Comparison of ENCODE assay signal across 17 cellular contexts in genomic region chr22:29143848-29144785, GRCh38.
DNase-seq lines count a peak whose midpoint lies in the region; ATAC-seq and TF ChIP-seq lines count a peak whose summit lies in the region.
"Had no signal": no experiment of that assay in that cellular context is flagged by ENCODE, and none has a peak within 500 bp of the region (broad histone marks: within the 10 kb centered on the region; RNA-seq: fewer than 3 reads in every experiment).

No MANE protein-coding gene starts in this region.

- peak; percentile 50 for DNase-seq in activated CD8-positive, alpha-beta memory T cell treated with anti-CD3 and anti-CD28 coated beads for 24 hours
- no peak for DNase-seq in activated CD8-positive, alpha-beta memory T cell treated with anti-CD3 and anti-CD28 coated beads, Interleukin-2, amount 50 U/mL, for 4 hours
- DNase-seq in NCI-H2171 treated with DMSO at 0.1 percent for 48 hours (lab: John Stamatoyannopoulos, UW) (peak; percentile 86), caudate nucleus (lab: John Stamatoyannopoulos, UW) (peak in 2 of 61 donors; percentile 22 to 46), testis (peak; percentile 13), SKM-1 (lab: John Stamatoyannopoulos, UW; ENCODE audit: unreplicated experiment) (no peak)
- DNase-seq: activated CD4-positive, alpha-beta T cell treated with anti-CD3 and anti-CD28 coated beads, Interleukin-2, amount 50 U/mL, for 4 hours; activated naive CD4-positive, alpha-beta T cell; brain microvascular endothelial cell; NCI-H187 treated with DMSO at 0.1 percent for 48 hours; transverse colon had no signal

- H3K27ac ChIP-seq in caudate nucleus (ENCODE audit: low read depth, low read length), result peak overlapping the region; percentile 47
- peak overlapping the region; percentile 30 to 79 for H3K27ac ChIP-seq in testis
- H3K27ac ChIP-seq: brain microvascular endothelial cell, gastroesophageal sphincter, pancreas, transverse colon had no signal

- intact Hi-C loops in testis (cut with DNase I; ENCODE audit: low total_unique reads), result no loop called here

- H3K36me3 ChIP-seq in testis (ENCODE audit: low read depth, missing control alignments), result no peaks in the 10 kb centered on the region
- H3K36me3 ChIP-seq: brain microvascular endothelial cell, pancreas, transverse colon had no signal

- H3K27me3 ChIP-seq in testis, result no peaks in the 10 kb centered on the region
- H3K27me3 ChIP-seq: brain microvascular endothelial cell, gastroesophageal sphincter, pancreas, transverse colon had no signal

- no peak for TF ChIP-seq POLR2A in testis (IDR thresholded peaks at IDR 0.05)

- TF ChIP-seq CTCF in testis (IDR thresholded peaks at IDR 0.05), result no peak

- ATAC-seq in GM21576 (IDR thresholded peaks at IDR 0.05; ENCODE audit: unreplicated experiment) (no peak), GM21825 (IDR thresholded peaks at IDR 0.05; ENCODE audit: unreplicated experiment) (no peak)
- ATAC-seq: gastroesophageal sphincter, HepG2, Panc1, pancreas had no signal

- no peak overlapping the region for H3K4me3 ChIP-seq in testis
- H3K4me3 ChIP-seq: gastroesophageal sphincter, pancreas, transverse colon had no signal

- peaks cover 25% of the 10 kb centered on the region for H3K4me1 ChIP-seq in testis
- H3K4me1 ChIP-seq: pancreas, transverse colon had no signal

- WGBS in testis, 2 donors, result 78% methylated on average over 16 of the region's 16 CpGs; no CpG with 5 or more reads in 1 of the 2 donors

- H3K9me3 ChIP-seq in testis, result no peaks in the 10 kb centered on the region
- H3K9me3 ChIP-seq: gastroesophageal sphincter, pancreas, transverse colon had no signal

Comparison
In these comparisons a context has a peak if more than half of its experiments do, and no peak if none do; other contexts are left out.
1. DNase-seq: peak in activated CD8-positive, alpha-beta memory T cell treated with anti-CD3 and anti-CD28 coated beads for 24 hours (single experiment), NCI-H2171 treated with DMSO at 0.1 percent for 48 hours (single experiment) and testis (single experiment); none in activated CD8-positive, alpha-beta memory T cell treated with anti-CD3 and anti-CD28 coated beads, Interleukin-2, amount 50 U/mL, for 4 hours (single experiment) and SKM-1 (single experiment).